ENCODE assay signal across 31 cellular contexts in the genomic region with DNA sequence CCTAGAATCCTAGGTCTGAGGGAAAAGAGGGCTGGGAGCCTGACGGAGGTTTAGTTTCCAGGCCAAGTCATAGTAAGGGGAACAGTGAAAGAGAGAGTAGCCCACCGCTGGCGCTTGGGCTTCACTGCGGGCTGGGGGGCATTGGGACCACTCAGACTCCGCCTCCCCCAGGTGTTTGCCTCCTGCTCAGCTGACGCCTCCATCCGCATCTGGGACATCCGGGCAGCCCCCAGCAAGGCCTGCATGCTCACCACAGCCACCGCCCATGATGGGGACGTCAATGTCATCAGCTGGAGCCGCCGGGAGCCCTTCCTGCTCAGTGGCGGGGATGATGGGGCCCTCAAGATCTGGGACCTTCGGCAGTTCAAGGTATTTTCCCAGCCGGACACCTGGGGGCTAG.
"Had no signal": no experiment of that assay in that cellular context is flagged by ENCODE, and none has a peak within 500 bp of the region (broad histone marks: within the 10 kb centered on the region; RNA-seq: fewer than 3 reads in every experiment).

No MANE protein-coding gene starts in this region.

- H3K4me3 Mint-ChIP-seq: activated B cell treated with CpG ODN at 0.5 μM for 24 hours; activated CD4-positive, alpha-beta memory T cell treated with anti-CD3 and anti-CD28 coated beads for 36 hours; activated CD8-positive, alpha-beta memory T cell treated with anti-CD3 and anti-CD28 coated beads, Interleukin-2, amount 10 ng/mL, durations not matched to agents 7 days and 5 days; activated CD8-positive, alpha-beta T cell treated with anti-CD3 and anti-CD28 coated beads, Interleukin-2, amount 10 ng/mL, durations not matched to agents 7 days and 5 days; activated naive CD4-positive, alpha-beta T cell treated with anti-CD3 and anti-CD28 coated beads for 36 hours; activated naive CD4-positive, alpha-beta T cell treated with anti-CD3 and anti-CD28 coated beads, Interleukin-2, amount 50 U/mL, for 24 hours; activated naive CD8-positive, alpha-beta T cell treated with anti-CD3 and anti-CD28 coated beads for 36 hours; activated naive CD8-positive, alpha-beta T cell treated with anti-CD3 and anti-CD28 coated beads, Interleukin-2, amount 50 U/mL, for 24 hours; activated T-helper 1 cell treated with anti-CD3 and anti-CD28 coated beads, Interleukin-12 subunit alpha, Interleukin-12 subunit beta, Interleukin-2, Interleukin-4 antibody, amounts not matched to agents 30 ng/mL and 10 ng/mL and 1 ng/mL, durations not matched to agents 14 hours and 24 hours and 36 hours; T-cell; T-helper 1 cell treated with Interleukin-12 subunit alpha and Interleukin-12 subunit beta and Interleukin-4 antibody, amounts not matched to agents 30 μg/mL and 1 μg/mL, for 36 hours had no signal

- DNase-seq: activated B cell treated with CpG ODN at 0.5 μM for 24 hours; activated CD4-positive, alpha-beta memory T cell treated with anti-CD3 and anti-CD28 coated beads for 36 hours; activated CD4-positive, alpha-beta T cell treated with anti-CD3 and anti-CD28 coated beads for 48 hours; activated CD8-positive, alpha-beta memory T cell treated with anti-CD3 and anti-CD28 coated beads, Interleukin-2, amount 10 ng/mL, durations not matched to agents 7 days and 5 days; activated CD8-positive, alpha-beta memory T cell treated with anti-CD3 and anti-CD28 coated beads, Interleukin-2, amount 50 U/mL, for 4 hours; activated CD8-positive, alpha-beta T cell treated with anti-CD3 and anti-CD28 coated beads, Interleukin-2, amount 10 ng/mL, durations not matched to agents 7 days and 5 days; activated effector memory CD4-positive, alpha-beta T cell treated with anti-CD3 and anti-CD28 coated beads, Interleukin-2, amount 50 U/mL, for 16 hours; activated naive CD4-positive, alpha-beta T cell treated with anti-CD3 and anti-CD28 coated beads for 36 hours; activated naive CD8-positive, alpha-beta T cell treated with anti-CD3 and anti-CD28 coated beads for 36 hours; activated naive CD8-positive, alpha-beta T cell treated with anti-CD3 and anti-CD28 coated beads, Interleukin-2, amount 50 U/mL, for 24 hours; activated T-cell treated with anti-CD3 and anti-CD28 coated beads, Interleukin-2, amount 50 U/mL, for 1 hour; activated T-cell treated with anti-CD3 and anti-CD28 coated beads, Interleukin-2, amount 50 U/mL, for 48 hours; adrenal gland; amygdala; aorta; body of pancreas; cerebellar nuclear complex; colonic mucosa; effector CD8-positive, alpha-beta T cell; foreskin fibroblast; glutamatergic neuron; heart left ventricle; T-cell; T1000; WERI-Rb-1 had no signal

- H3K27ac ChIP-seq: adrenal gland, body of pancreas, colonic mucosa, epithelial cell of prostate, heart left ventricle, WERI-Rb-1 had no signal

- H3K9me3 ChIP-seq: adrenal gland, body of pancreas, colonic mucosa, heart left ventricle had no signal

- H3K27me3 Mint-ChIP-seq: activated B cell treated with CpG ODN at 0.5 μM for 24 hours; activated CD4-positive, alpha-beta memory T cell treated with anti-CD3 and anti-CD28 coated beads for 36 hours; activated CD8-positive, alpha-beta memory T cell treated with anti-CD3 and anti-CD28 coated beads, Interleukin-2, amount 10 ng/mL, durations not matched to agents 7 days and 5 days; activated naive CD4-positive, alpha-beta T cell treated with anti-CD3 and anti-CD28 coated beads, Interleukin-2, amount 50 U/mL, for 24 hours; activated naive CD8-positive, alpha-beta T cell treated with anti-CD3 and anti-CD28 coated beads for 36 hours; activated naive CD8-positive, alpha-beta T cell treated with anti-CD3 and anti-CD28 coated beads, Interleukin-2, amount 50 U/mL, for 24 hours; T-cell had no signal

- ATAC-seq: activated CD4-positive, CD25-positive, alpha-beta regulatory T cell treated with anti-CD3 and anti-CD28 coated beads, Interleukin-2, amount 50 U/mL, for 24 hours; activated CD8-positive, alpha-beta memory T cell treated with anti-CD3 and anti-CD28 coated beads, Interleukin-2, amount 10 ng/mL, durations not matched to agents 7 days and 5 days; activated CD8-positive, alpha-beta T cell treated with anti-CD3 and anti-CD28 coated beads, Interleukin-2, amount 10 ng/mL, durations not matched to agents 7 days and 5 days; activated naive CD8-positive, alpha-beta T cell treated with anti-CD3 and anti-CD28 coated beads, Interleukin-2, amount 50 U/mL, for 24 hours; body of pancreas; heart left ventricle; T-cell had no signal

- H3K9me3 Mint-ChIP-seq: activated B cell treated with CpG ODN at 0.5 μM for 24 hours; activated CD4-positive, alpha-beta memory T cell treated with anti-CD3 and anti-CD28 coated beads for 36 hours; activated naive CD4-positive, alpha-beta T cell treated with anti-CD3 and anti-CD28 coated beads for 36 hours; activated naive CD4-positive, alpha-beta T cell treated with anti-CD3 and anti-CD28 coated beads, Interleukin-2, amount 50 U/mL, for 24 hours; activated naive CD8-positive, alpha-beta T cell treated with anti-CD3 and anti-CD28 coated beads for 36 hours; activated naive CD8-positive, alpha-beta T cell treated with anti-CD3 and anti-CD28 coated beads, Interleukin-2, amount 50 U/mL, for 24 hours; activated T-helper 1 cell treated with anti-CD3 and anti-CD28 coated beads, Interleukin-12 subunit alpha, Interleukin-12 subunit beta, Interleukin-2, Interleukin-4 antibody, amounts not matched to agents 30 ng/mL and 10 ng/mL and 1 ng/mL, durations not matched to agents 14 hours and 24 hours and 36 hours; activated T-helper 2 cell treated with anti-CD3 and anti-CD28 coated beads, Interferon-gamma antibody, Interleukin-2, Interleukin-4, amounts not matched to agents 10 μg/mL and 5 μg/mL and 100 μg/mL, durations not matched to agents 14 hours and 24 hours and 36 hours; T-cell; T-helper 1 cell treated with Interleukin-12 subunit alpha and Interleukin-12 subunit beta and Interleukin-4 antibody, amounts not matched to agents 30 μg/mL and 1 μg/mL, for 36 hours had no signal

- H3K27me3 ChIP-seq: adrenal gland, body of pancreas, colonic mucosa, heart left ventricle had no signal

- H3K4me3 ChIP-seq: adrenal gland, body of pancreas, colonic mucosa, heart left ventricle had no signal

- H3K27ac Mint-ChIP-seq: activated B cell treated with CpG ODN at 0.5 μM for 24 hours; activated CD4-positive, alpha-beta memory T cell treated with anti-CD3 and anti-CD28 coated beads for 36 hours; activated CD8-positive, alpha-beta memory T cell treated with anti-CD3 and anti-CD28 coated beads, Interleukin-2, amount 10 ng/mL, durations not matched to agents 7 days and 5 days; activated CD8-positive, alpha-beta T cell treated with anti-CD3 and anti-CD28 coated beads, Interleukin-2, amount 10 ng/mL, durations not matched to agents 7 days and 5 days; activated naive CD4-positive, alpha-beta T cell treated with anti-CD3 and anti-CD28 coated beads for 36 hours; activated naive CD4-positive, alpha-beta T cell treated with anti-CD3 and anti-CD28 coated beads, Interleukin-2, amount 50 U/mL, for 24 hours; activated naive CD8-positive, alpha-beta T cell treated with anti-CD3 and anti-CD28 coated beads, Interleukin-2, amount 50 U/mL, for 24 hours; activated T-helper 1 cell treated with anti-CD3 and anti-CD28 coated beads, Interleukin-12 subunit alpha, Interleukin-12 subunit beta, Interleukin-2, Interleukin-4 antibody, amounts not matched to agents 30 ng/mL and 10 ng/mL and 1 ng/mL, durations not matched to agents 14 hours and 24 hours and 36 hours; activated T-helper 2 cell treated with anti-CD3 and anti-CD28 coated beads, Interferon-gamma antibody, Interleukin-2, Interleukin-4, amounts not matched to agents 10 μg/mL and 5 μg/mL and 100 μg/mL, durations not matched to agents 14 hours and 24 hours and 36 hours; T-cell; T-helper 1 cell treated with Interleukin-12 subunit alpha and Interleukin-12 subunit beta and Interleukin-4 antibody, amounts not matched to agents 30 μg/mL and 1 μg/mL, for 36 hours had no signal
